In genomic region chr6:42781811-42782688, GRCh38 we compare ENCODE assay signal across 7 cellular contexts. TPM values are rescaled to one million over a fixed set of nuclear protein-coding genes. Genes with fewer than 3 reads are reported as not detected.
DNase-seq lines count a peak whose midpoint lies in the region; ATAC-seq and TF ChIP-seq lines count a peak whose summit lies in the region.

Gene BICRAL (plus strand): TSS chr6:42782052. CDS start chr6:42822023, 39,971 bp downstream.

- H3K27me3 ChIP-seq in WERI-Rb-1 (ENCODE audit: insufficient read depth, low read depth, severe bottlenecking) (no peaks in the 10 kb centered on the region), iPS-20b (ENCODE audit: insufficient read depth, low read length) (no peaks in the 10 kb centered on the region), skeletal muscle satellite cell (ENCODE audit: control insufficient read depth, insufficient read depth, low read length) (no peaks in the 10 kb centered on the region)

- POLR2A ChIA-PET in MCF 10A (lab: Yijun Ruan, JAX) = interaction anchor here (0.6 to 15.3 kb wide), 25 partner anchors 8 to 736 kb away, joined by 3 to 328 read pairs (median 4); partner anchors contain the start of genes PEX6, PPP2R5D, RPL7L1 and TBCC

- no TSS peak for BruUV-seq in MCF 10A (replicated peaks; lab: Mats Ljungman, UMichigan)

- H3K4me1 ChIP-seq in iPS-20b (ENCODE audit: insufficient read depth, low read length) (peaks cover 20% of the 10 kb centered on the region; the same call in 1 of the 2 replicates), skeletal muscle satellite cell (ENCODE audit: control insufficient read depth, insufficient read depth, low read length) (peaks cover 42% of the 10 kb centered on the region)

- peaks cover 7% of the 10 kb centered on the region for H3K36me3 ChIP-seq in WERI-Rb-1
- H3K36me3 ChIP-seq in iPS-20b (ENCODE audit: insufficient read depth, low read depth, low read length) = no peaks in the 10 kb centered on the region
- H3K36me3 ChIP-seq in skeletal muscle satellite cell (ENCODE audit: insufficient read depth, low read length) = no peaks in the 10 kb centered on the region

- peak within 1 kb of the TSS; percentile 80 for H3K4me2 ChIP-seq in skeletal muscle satellite cell (ENCODE audit: low read length)

- H3K27ac Mint-ChIP-seq in MCF 10A (ENCODE audit: low read depth, unreplicated experiment) = peak within 1 kb of the TSS; percentile 95

- ATAC-seq in HG02870 (IDR thresholded peaks at IDR 0.05; ENCODE audit: unreplicated experiment) = no peak

- TF ChIP-seq CTCF in WERI-Rb-1 (IDR thresholded peaks at IDR 0.05; ENCODE audit: low read depth, low read length) = no peak
- TF ChIP-seq CTCF in MCF 10A (IDR thresholded peaks at IDR 0.05; ENCODE audit: unreplicated experiment) = no peak

- peaks cover 20% of the 10 kb centered on the region for H3K36me3 Mint-ChIP-seq in MCF 10A (ENCODE audit: insufficient read depth, unreplicated experiment)

- CTCF ChIA-PET in MCF 10A (lab: Yijun Ruan, JAX) = interaction anchor here (0.8 to 1.4 kb wide), 2 partner anchors 97 to 120 kb away, joined by 3 to 5 read pairs; partner anchors contain the start of gene RPL7L1

- H3K27me3 Mint-ChIP-seq in MCF 10A (ENCODE audit: insufficient read depth, unreplicated experiment) = no peaks in the 10 kb centered on the region

- H3K9me3 ChIP-seq in WERI-Rb-1 (ENCODE audit: severe bottlenecking) (no peaks in the 10 kb centered on the region), iPS-20b (ENCODE audit: insufficient read depth, low read depth, low read length) (no peaks in the 10 kb centered on the region), skeletal muscle satellite cell (replicated peaks; ENCODE audit: low read length) (no peaks in the 10 kb centered on the region)

- H3K9ac ChIP-seq in iPS-20b (ENCODE audit: low read depth, low read length) (peak within 1 kb of the TSS; percentile 99), skeletal muscle satellite cell (ENCODE audit: low read depth, low read length) (peak within 1 kb of the TSS; percentile 100)

- intact Hi-C loops in MCF 10A (cut with micrococcal nuclease) = loop anchor here (1.0 kb wide), 2 partner anchors 36 to 95 kb away; partner anchors contain the start of gene TBCC

- peak within 1 kb of the TSS; percentile 99 for H3K27ac ChIP-seq in WERI-Rb-1
- H3K27ac ChIP-seq in iPS-20b (ENCODE audit: low read length) = peak within 1 kb of the TSS; percentile 98

- peak within 1 kb of the TSS; percentile 73 for H3K4me3 Mint-ChIP-seq in MCF 10A (ENCODE audit: unreplicated experiment)

- DNase-seq in GM19238 (ENCODE audit: insufficient read length, low spot score) = peak; percentile 30
- DNase-seq in NCI-H2171 (lab: John Stamatoyannopoulos, UW) = peak; percentile 84
- DNase-seq in WERI-Rb-1 = peak; percentile 76
- DNase-seq in MCF 10A (ENCODE audit: unreplicated experiment) = peak; percentile 82

- H3K4me3 ChIP-seq in WERI-Rb-1 (ENCODE audit: low read depth, low read length) (peak within 1 kb of the TSS; percentile 97), iPS-20b (ENCODE audit: low read length) (peak within 1 kb of the TSS; percentile 87), skeletal muscle satellite cell (ENCODE audit: low read length) (peak within 1 kb of the TSS; percentile 96)

- peaks cover 15% of the 10 kb centered on the region for H3K4me1 Mint-ChIP-seq in MCF 10A (ENCODE audit: insufficient read depth, unreplicated experiment)

- H3K9me3 Mint-ChIP-seq in MCF 10A (ENCODE audit: unreplicated experiment) = no peaks in the 10 kb centered on the region

RNA-seq across cellular contexts. Expression of gene BICRAL, which starts in this region (rescaled TPM):
- total RNA-seq in MCF 10A (2022) = 8.4 and 9.8 TPM in 2 replicates
- 3.3 and 4.4 TPM in 2 replicates for total RNA-seq in skeletal muscle satellite cell (2012; rRNA removed)

Comparison
In these comparisons a context has a peak if more than half of its experiments do, and no peak if none do; other contexts are left out.
1. DNase-seq: peak in every context shown above with its lines; median percentile 84 in NCI-H2171; 82 in MCF 10A; 76 in WERI-Rb-1; 30 in GM19238.